ENCODE assay signal across 1 cellular context in the genomic region with DNA sequence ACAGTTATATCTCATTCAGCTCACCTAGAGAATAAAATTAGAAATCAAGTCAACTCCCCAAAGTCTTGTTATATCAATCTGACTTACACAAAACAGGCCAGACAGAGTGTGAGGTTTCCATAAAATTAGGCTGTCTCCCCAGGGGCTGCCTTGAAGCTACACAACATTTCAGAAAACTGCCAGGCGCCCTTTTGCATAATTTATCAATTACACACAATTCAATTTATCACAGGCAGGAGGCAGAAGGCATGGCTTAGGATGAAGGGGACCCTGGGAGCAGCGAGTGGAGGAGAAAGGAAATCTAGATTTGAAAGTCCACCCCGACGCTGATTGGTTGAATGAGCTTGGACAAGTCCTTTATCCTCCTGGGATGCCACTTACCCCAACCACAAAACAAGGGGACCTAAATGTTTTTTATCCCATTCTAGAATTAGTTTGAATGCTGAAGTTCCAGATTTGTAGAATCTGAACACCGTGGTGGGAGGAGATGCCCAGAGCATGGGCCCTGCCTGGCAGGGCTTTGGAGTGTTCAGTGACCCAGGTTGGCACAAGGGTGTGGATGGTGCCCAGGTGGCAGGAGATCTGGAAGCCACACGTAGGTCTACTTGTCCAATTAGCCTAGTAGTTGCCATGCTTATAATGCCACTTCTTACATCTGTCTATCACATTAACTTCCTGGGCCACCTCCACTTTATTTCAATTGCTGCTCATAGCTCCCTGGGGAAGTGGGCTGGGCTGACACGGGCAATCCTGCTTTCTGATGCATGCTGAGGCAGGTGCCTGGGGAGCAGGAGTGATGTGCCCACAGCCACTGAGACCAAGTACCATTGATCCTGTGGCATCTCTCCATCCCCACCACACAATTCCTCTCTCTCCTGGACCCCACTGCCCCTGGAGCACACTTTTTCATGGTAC.
TF ChIP-seq lines count a peak whose summit lies in the region.

No MANE protein-coding gene starts in this region.

TF ChIP-seq in HepG2, 621 proteins besides CTCF, POLR2A, EP300 and RAD21 (continued from another document):
- no peak for TF ChIP-seq KIAA2018 (CRISPR knock-in tag; IDR thresholded peaks at IDR 0.05; ENCODE audit: borderline replicate concordance)
- no peak for TF ChIP-seq ELF4 (CRISPR knock-in tag; IDR thresholded peaks at IDR 0.05; ENCODE audit: borderline replicate concordance)
- TF ChIP-seq, protein P1, sequence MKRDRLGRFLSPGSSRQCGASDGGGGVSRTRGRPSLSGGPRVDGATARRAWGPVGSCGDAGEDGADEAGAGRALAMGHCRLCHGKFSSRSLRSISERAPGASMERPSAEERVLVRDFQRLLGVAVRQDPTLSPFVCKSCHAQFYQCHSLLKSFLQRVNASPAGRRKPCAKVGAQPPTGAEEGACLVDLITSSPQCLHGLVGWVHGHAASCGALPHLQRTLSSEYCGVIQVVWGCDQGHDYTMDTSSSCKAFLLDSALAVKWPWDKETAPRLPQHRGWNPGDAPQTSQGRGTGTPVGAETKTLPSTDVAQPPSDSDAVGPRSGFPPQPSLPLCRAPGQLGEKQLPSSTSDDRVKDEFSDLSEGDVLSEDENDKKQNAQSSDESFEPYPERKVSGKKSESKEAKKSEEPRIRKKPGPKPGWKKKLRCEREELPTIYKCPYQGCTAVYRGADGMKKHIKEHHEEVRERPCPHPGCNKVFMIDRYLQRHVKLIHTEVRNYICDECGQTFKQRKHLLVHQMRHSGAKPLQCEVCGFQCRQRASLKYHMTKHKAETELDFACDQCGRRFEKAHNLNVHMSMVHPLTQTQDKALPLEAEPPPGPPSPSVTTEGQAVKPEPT (CRISPR knock-in tag; IDR thresholded peaks at IDR 0.05; ENCODE audit: low read depth) = no peak
- TF ChIP-seq ZNF646 (CRISPR knock-in tag; IDR thresholded peaks at IDR 0.05) = no peak
- no peak for TF ChIP-seq ZNF773 (CRISPR knock-in tag; IDR thresholded peaks at IDR 0.05; ENCODE audit: borderline replicate concordance)
